17 cellular contexts compared by ENCODE assay signal in the genomic region with DNA sequence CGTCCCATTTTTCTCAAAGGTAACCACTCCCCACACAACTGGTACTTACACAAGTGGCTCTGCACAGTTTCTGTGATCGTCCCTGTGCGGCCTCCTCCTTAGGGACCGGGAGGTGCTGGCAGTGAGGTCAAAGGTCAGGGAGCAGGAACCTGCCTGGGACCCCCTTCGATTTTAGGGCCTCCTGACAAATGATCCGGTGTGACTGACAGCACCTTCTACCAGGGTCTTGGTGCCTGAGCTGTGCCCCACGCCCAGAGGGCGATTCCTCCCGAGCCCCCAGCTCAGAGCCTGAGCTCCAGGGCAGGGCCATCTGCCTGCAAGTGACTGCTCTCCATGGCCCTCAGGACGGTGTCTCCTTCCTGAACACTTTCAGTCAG.
"Had no signal": no experiment of that assay in that cellular context is flagged by ENCODE, and none has a peak within 500 bp of the region (broad histone marks: within the 10 kb centered on the region; RNA-seq: fewer than 3 reads in every experiment).

No MANE protein-coding gene starts in this region.

- H3K36me3 Mint-ChIP-seq: naive thymus-derived CD8-positive, alpha-beta T cell; stimulated activated memory B cell treated with anti-CD40 and anti-IgM and Interleukin-4, amounts not matched to agents 10 μg/mL and 1 μg/mL and 100 μg/mL, for 72 hours had no signal

- H3K4me1 Mint-ChIP-seq: activated T-helper 17 cell treated with anti-CD3 and anti-CD28 coated beads, Interleukin-2, amount 50 U/mL, for 72 hours had no signal

- DNase-seq: activated CD4-positive, alpha-beta memory T cell treated with anti-CD3 and anti-CD28 coated beads for 36 hours; activated CD4-positive, alpha-beta T cell treated with anti-CD3 and anti-CD28 coated beads for 4 hours; activated naive CD4-positive, alpha-beta T cell treated with Interleukin-2 at 50 U/mL for 16 hours; activated T-cell treated with anti-CD3 and anti-CD28 coated beads for 4 hours; adrenal gland; effector CD8-positive, alpha-beta T cell; esophagus squamous epithelium; left colon; naive thymus-derived CD8-positive, alpha-beta T cell; spleen; stimulated activated CD4-positive, alpha-beta T cell treated with anti-CD3 and anti-CD28 coated beads, Interleukin-4, amount 100 ng/mL, for 4 hours; SW 1271; testis; upper lobe of right lung had no signal

- H3K9me3 Mint-ChIP-seq: activated CD4-positive, alpha-beta memory T cell treated with anti-CD3 and anti-CD28 coated beads for 36 hours; activated T-helper 17 cell treated with anti-CD3 and anti-CD28 coated beads, Interleukin-2, amount 50 U/mL, for 72 hours; dendritic cell treated with granulocyte-macrophage colony-stimulating factor and Interleukin-4, amounts not matched to agents 40 ng/mL and 50 ng/mL, for 4 days; naive thymus-derived CD8-positive, alpha-beta T cell; stimulated activated memory B cell treated with anti-CD40 and anti-IgM and Interleukin-4, amounts not matched to agents 10 μg/mL and 1 μg/mL and 100 μg/mL, for 72 hours had no signal

- H3K27me3 Mint-ChIP-seq: activated CD4-positive, alpha-beta memory T cell treated with anti-CD3 and anti-CD28 coated beads for 36 hours; activated T-helper 17 cell treated with anti-CD3 and anti-CD28 coated beads, Interleukin-2, amount 50 U/mL, for 72 hours; dendritic cell treated with granulocyte-macrophage colony-stimulating factor and Interleukin-4, amounts not matched to agents 40 ng/mL and 50 ng/mL, for 4 days; naive thymus-derived CD8-positive, alpha-beta T cell; stimulated activated memory B cell treated with anti-CD40 and anti-IgM and Interleukin-4, amounts not matched to agents 10 μg/mL and 1 μg/mL and 100 μg/mL, for 72 hours had no signal

- H3K4me3 Mint-ChIP-seq: activated CD4-positive, alpha-beta memory T cell treated with anti-CD3 and anti-CD28 coated beads for 36 hours; activated T-helper 17 cell treated with anti-CD3 and anti-CD28 coated beads, Interleukin-2, amount 50 U/mL, for 72 hours; dendritic cell treated with granulocyte-macrophage colony-stimulating factor and Interleukin-4, amounts not matched to agents 40 ng/mL and 50 ng/mL, for 4 days; naive thymus-derived CD8-positive, alpha-beta T cell; stimulated activated memory B cell treated with anti-CD40 and anti-IgM and Interleukin-4, amounts not matched to agents 10 μg/mL and 1 μg/mL and 100 μg/mL, for 72 hours had no signal

- ATAC-seq: activated T-helper 17 cell treated with anti-CD3 and anti-CD28 coated beads, Interleukin-2, amount 50 U/mL, for 72 hours; left colon; naive thymus-derived CD8-positive, alpha-beta T cell; stimulated activated memory B cell treated with anti-CD40 and anti-IgM and Interleukin-4, amounts not matched to agents 10 μg/mL and 1 μg/mL and 100 μg/mL, for 72 hours; upper lobe of right lung had no signal

- H3K27ac Mint-ChIP-seq: activated CD4-positive, alpha-beta memory T cell treated with anti-CD3 and anti-CD28 coated beads for 36 hours; activated T-helper 17 cell treated with anti-CD3 and anti-CD28 coated beads, Interleukin-2, amount 50 U/mL, for 72 hours; dendritic cell treated with granulocyte-macrophage colony-stimulating factor and Interleukin-4, amounts not matched to agents 40 ng/mL and 50 ng/mL, for 4 days; stimulated activated memory B cell treated with anti-CD40 and anti-IgM and Interleukin-4, amounts not matched to agents 10 μg/mL and 1 μg/mL and 100 μg/mL, for 72 hours had no signal
